9 cellular contexts compared by ENCODE assay signal in genomic region chr17:2853722-2854580, GRCh38. TPM values are rescaled to one million over a fixed set of nuclear protein-coding genes. Genes with fewer than 3 reads are reported as not detected.
A peak's percentile ranks its signal among the peaks of the same experiment; 100 is the strongest.
DNase-seq lines count a peak whose midpoint lies in the region; ATAC-seq and TF ChIP-seq lines count a peak whose summit lies in the region.
"Had no signal": no experiment of that assay in that cellular context is flagged by ENCODE, and none has a peak within 500 bp of the region (broad histone marks: within the 10 kb centered on the region; RNA-seq: fewer than 3 reads in every experiment).

No MANE protein-coding gene starts in this region.

- H3K36me3 Mint-ChIP-seq in Caco-2 (ENCODE audit: insufficient read depth, unreplicated experiment), result no peaks in the 10 kb centered on the region
- no peaks in the 10 kb centered on the region for H3K36me3 Mint-ChIP-seq in activated naive CD8-positive, alpha-beta T cell treated with anti-CD3 and anti-CD28 coated beads, Interleukin-2, amount 50 U/mL, for 24 hours (ENCODE audit: low read depth)

- H3K27ac Mint-ChIP-seq in Caco-2 (ENCODE audit: unreplicated experiment), result peak overlapping the region; percentile 69
- H3K27ac Mint-ChIP-seq in activated naive CD8-positive, alpha-beta T cell treated with anti-CD3 and anti-CD28 coated beads, Interleukin-2, amount 50 U/mL, for 24 hours, result no peak overlapping the region

- POLR2A ChIA-PET in Caco-2 (lab: Charles Lee), result interaction anchor here (0.5 to 0.7 kb wide), 3 partner anchors 20 to 121 kb away, joined by 4 to 11 read pairs (median 8); no protein-coding TSS in a partner anchor

- peak overlapping the region; percentile 81 for H3K4me3 ChIP-seq in Caco-2 (ENCODE audit: low read depth, low read length)
- H3K4me3 ChIP-seq in iPS-18c (ENCODE audit: insufficient read depth, low read depth, low read length), result peak overlapping the region; percentile 85
- H3K4me3 ChIP-seq: K562 had no signal

- no peak for ATAC-seq in activated naive CD8-positive, alpha-beta T cell treated with anti-CD3 and anti-CD28 coated beads, Interleukin-2, amount 50 U/mL, for 24 hours
- ATAC-seq in HG03442 (IDR thresholded peaks at IDR 0.05; ENCODE audit: unreplicated experiment) (no peak), HG03175 (IDR thresholded peaks at IDR 0.05; ENCODE audit: unreplicated experiment) (no peak)
- ATAC-seq: K562 had no signal

- peak overlapping the region; percentile 89 for H3K4me3 Mint-ChIP-seq in Caco-2 (ENCODE audit: unreplicated experiment)
- H3K4me3 Mint-ChIP-seq in activated naive CD8-positive, alpha-beta T cell treated with anti-CD3 and anti-CD28 coated beads, Interleukin-2, amount 50 U/mL, for 24 hours, result peak overlapping the region; percentile 72

- H3K4me1 Mint-ChIP-seq in Caco-2 (ENCODE audit: low read depth, unreplicated experiment), result peaks cover 1% of the 10 kb centered on the region
- H3K4me1 Mint-ChIP-seq in activated naive CD8-positive, alpha-beta T cell treated with anti-CD3 and anti-CD28 coated beads, Interleukin-2, amount 50 U/mL, for 24 hours, result peaks cover 12% of the 10 kb centered on the region

- peaks cover 30% of the 10 kb centered on the region for H3K4me1 ChIP-seq in Caco-2

- intact Hi-C loops in Caco-2 (cut with micrococcal nuclease; ENCODE audit: unreplicated experiment), result loop anchor here (2.0 to 5.0 kb wide), 2 partner anchors 21 to 48 kb away; no protein-coding TSS in a partner anchor

- H3K27me3 Mint-ChIP-seq in Caco-2 (ENCODE audit: insufficient read depth, unreplicated experiment), result no peaks in the 10 kb centered on the region
- peaks cover 43% of the 10 kb centered on the region for H3K27me3 Mint-ChIP-seq in activated naive CD8-positive, alpha-beta T cell treated with anti-CD3 and anti-CD28 coated beads, Interleukin-2, amount 50 U/mL, for 24 hours

- TF ChIP-seq CTCF in Caco-2 (IDR thresholded peaks at IDR 0.05; ENCODE audit: insufficient read depth in 1 of 2, low read depth in 1 of 2, low read length in 1 of 2, severe bottlenecking in 1 of 2, unreplicated experiment in 1 of 2), result no peak

- DNase-seq in Caco-2 (peak; percentile 71 to 83), NAMALWA (ENCODE audit: low spot score) (peak; percentile 40), T1000 (lab: John Stamatoyannopoulos, UW) (no peak)
- peak; percentile 20 for DNase-seq in activated naive CD8-positive, alpha-beta T cell treated with anti-CD3 and anti-CD28 coated beads, Interleukin-2, amount 50 U/mL, for 24 hours
- DNase-seq in stimulated activated CD8-positive, alpha-beta memory T cell treated with anti-CD3 and anti-CD28 coated beads, Interleukin-4, amount 100 ng/mL, for 48 hours, result peak; percentile 41

- no peaks in the 10 kb centered on the region for H3K27me3 ChIP-seq in Caco-2 (replicated peaks; ENCODE audit: control insufficient read depth, insufficient read depth, low read length)

- H3K9me3 ChIP-seq in Caco-2, result no peaks in the 10 kb centered on the region
- H3K9me3 ChIP-seq in iPS-18c (ENCODE audit: control insufficient read depth, insufficient read depth, low read length), result no peaks in the 10 kb centered on the region

- no peaks in the 10 kb centered on the region for H3K36me3 ChIP-seq in Caco-2 (ENCODE audit: control insufficient read depth, insufficient read depth, low read length)

- CTCF ChIA-PET in Caco-2 (lab: Charles Lee), result interaction anchor here (0.9 to 2.7 kb wide), 4 partner anchors 9 to 159 kb away, joined by 3 to 11 read pairs (median 7); no protein-coding TSS in a partner anchor

- BruUV-seq in Caco-2 (replicated peaks; lab: Mats Ljungman, UMichigan), result no TSS peak

- no peaks in the 10 kb centered on the region for H3K9me3 Mint-ChIP-seq in Caco-2 (ENCODE audit: unreplicated experiment)
- H3K9me3 Mint-ChIP-seq in activated naive CD8-positive, alpha-beta T cell treated with anti-CD3 and anti-CD28 coated beads, Interleukin-2, amount 50 U/mL, for 24 hours, result no peaks in the 10 kb centered on the region

RNA-seq across cellular contexts. Expression of gene RAP1GAP2, which starts 57.7 kb away (rescaled TPM):
- 45.3 and 46.7 TPM in 2 replicates for total RNA-seq in Caco-2 (2022)
